In the genomic region with DNA sequence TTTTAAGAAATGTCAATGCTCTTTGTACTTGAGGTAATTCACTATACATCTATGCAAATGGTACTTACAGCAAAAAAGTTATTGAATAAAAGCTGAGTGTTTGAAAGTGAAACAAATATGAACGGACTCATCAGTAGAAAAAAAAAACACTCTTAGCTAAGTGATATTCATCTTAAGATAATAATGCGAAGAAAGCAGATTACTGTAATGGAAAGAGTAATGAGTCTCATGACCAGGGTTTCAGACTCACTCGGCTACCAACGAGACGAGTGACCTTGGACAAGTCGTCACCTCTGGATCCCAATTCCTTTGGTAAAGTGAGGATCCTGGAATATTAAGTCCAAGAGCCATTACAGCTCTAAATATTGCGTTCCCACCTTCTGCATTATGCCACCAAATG, we compare ENCODE assay signal across 19 cellular contexts. TPM values are rescaled to one million over a fixed set of nuclear protein-coding genes. Genes with fewer than 3 reads are reported as not detected.
A peak's percentile ranks its signal among the peaks of the same experiment; 100 is the strongest.
DNase-seq lines count a peak whose midpoint lies in the region; ATAC-seq and TF ChIP-seq lines count a peak whose summit lies in the region.
"Had no signal": no experiment of that assay in that cellular context is flagged by ENCODE, and none has a peak within 500 bp of the region (broad histone marks: within the 10 kb centered on the region; RNA-seq: fewer than 3 reads in every experiment).

No MANE protein-coding gene starts in this region.

- intact Hi-C loops in Calu3 (cut with micrococcal nuclease; ENCODE audit: unreplicated experiment) (loop anchor here (5.0 kb wide), 1 partner anchor 39 kb away; no protein-coding TSS in a partner anchor), colonic mucosa (cut with DNase I) (no loop called here)

- DNase-seq in Calu3, result no peak
- DNase-seq in T-helper 17 cell, result no peak
- DNase-seq in epithelial cell of proximal tubule (ENCODE audit: low read depth), result no peak
- no peak for DNase-seq in progenitor cell of endocrine pancreas (ENCODE audit: low spot score, unreplicated experiment)
- DNase-seq in colonic mucosa, result no peak
- DNase-seq in SW480 (ENCODE audit: low spot score), result no peak
- DNase-seq: activated CD4-positive, alpha-beta T cell treated with anti-CD3 and anti-CD28 coated beads for 1 hour; DMS79 treated with DMSO at 0.1 percent for 48 hours; effector memory CD8-positive, alpha-beta T cell; immature natural killer cell; NCI-H1417; NCI-H446 treated with DMSO at 0.1 percent for 48 hours; PC-3; T-cell; testis had no signal

- H3K9me3 ChIP-seq in T-helper 17 cell (ENCODE audit: control insufficient read depth, low read length, poor library complexity, severe bottlenecking), result no peaks in the 10 kb centered on the region
- no peaks in the 10 kb centered on the region for H3K9me3 ChIP-seq in colonic mucosa
- H3K9me3 ChIP-seq: testis had no signal

- peak overlapping the region; percentile 78 for H3K4me3 Mint-ChIP-seq in Calu3 (ENCODE audit: low read depth, unreplicated experiment)
- H3K4me3 Mint-ChIP-seq in T-helper 17 cell, result peak overlapping the region; percentile 41
- H3K4me3 Mint-ChIP-seq in progenitor cell of endocrine pancreas (ENCODE audit: low read depth), result peak overlapping the region; percentile 17
- H3K4me3 Mint-ChIP-seq: effector memory CD8-positive, alpha-beta T cell; GM23338; immature natural killer cell had no signal

- no peaks in the 10 kb centered on the region for H3K36me3 ChIP-seq in colonic mucosa

- H3K9ac ChIP-seq in colonic mucosa (ENCODE audit: low read depth in 2 of 2, low read length in 2 of 2), result no peak overlapping the region
- H3K9ac ChIP-seq: BLaER1 treated with 17β-estradiol and CSF1 and Interleukin-3, amounts not matched to agents 10 nM and 100 nM; parathyroid adenoma had no signal

- H3K27ac ChIP-seq in colonic mucosa, result no peak overlapping the region
- H3K27ac ChIP-seq: BLaER1 treated with 17β-estradiol and CSF1 and Interleukin-3, amounts not matched to agents 10 nM and 100 nM; parathyroid adenoma; testis had no signal

- peaks cover 2% of the 10 kb centered on the region for H3K9me3 Mint-ChIP-seq in Calu3 (ENCODE audit: low read depth, unreplicated experiment)
- H3K9me3 Mint-ChIP-seq in progenitor cell of endocrine pancreas (ENCODE audit: low read depth), result peaks cover 6% of the 10 kb centered on the region
- H3K9me3 Mint-ChIP-seq: effector memory CD8-positive, alpha-beta T cell; GM23338; immature natural killer cell; T-cell had no signal

- no peak for TF ChIP-seq CTCF in Calu3 (IDR thresholded peaks at IDR 0.05; ENCODE audit: unreplicated experiment)
- TF ChIP-seq CTCF in epithelial cell of proximal tubule (conservative IDR thresholded peaks at IDR 0.05; ENCODE audit: low read depth, low read length), result no peak
- TF ChIP-seq CTCF in progenitor cell of endocrine pancreas (IDR thresholded peaks at IDR 0.05; ENCODE audit: unreplicated experiment), result no peak
- TF ChIP-seq CTCF in colonic mucosa (IDR thresholded peaks at IDR 0.05), result no peak

- no peaks in the 10 kb centered on the region for H3K27me3 ChIP-seq in colonic mucosa
- H3K27me3 ChIP-seq: BLaER1 treated with 17β-estradiol and CSF1 and Interleukin-3, amounts not matched to agents 10 nM and 100 nM; testis had no signal

- CTCF ChIA-PET in Calu3 (lab: Charles Lee), result interaction anchor here (0.7 kb wide), 1 partner anchor 11 kb away, joined by 3 read pairs; no protein-coding TSS in a partner anchor

- no TSS peak for BruUV-seq in Calu3 (replicated peaks; lab: Mats Ljungman, UMichigan)

- H3K27ac Mint-ChIP-seq in Calu3 (ENCODE audit: unreplicated experiment) (peak overlapping the region; percentile 97), T-helper 17 cell (no peak overlapping the region), progenitor cell of endocrine pancreas (peak overlapping the region; percentile 94)
- H3K27ac Mint-ChIP-seq: effector memory CD8-positive, alpha-beta T cell; GM23338; immature natural killer cell had no signal

- H3K4me1 Mint-ChIP-seq in Calu3 (ENCODE audit: low read depth, unreplicated experiment) (peaks cover 83% of the 10 kb centered on the region), T-helper 17 cell (peaks cover 52% of the 10 kb centered on the region), progenitor cell of endocrine pancreas (ENCODE audit: low read depth) (peaks cover 58% of the 10 kb centered on the region)

- H3K4me3 ChIP-seq in epithelial cell of proximal tubule (ENCODE audit: low read depth, low read length) (peak overlapping the region; percentile 49), colonic mucosa (no peak overlapping the region)
- H3K4me3 ChIP-seq: BLaER1 treated with 17β-estradiol and CSF1 and Interleukin-3, amounts not matched to agents 10 nM and 100 nM; GM23338; testis had no signal

- H3K27me3 Mint-ChIP-seq in Calu3 (ENCODE audit: unreplicated experiment), result no peaks in the 10 kb centered on the region
- no peaks in the 10 kb centered on the region for H3K27me3 Mint-ChIP-seq in T-helper 17 cell
- no peaks in the 10 kb centered on the region for H3K27me3 Mint-ChIP-seq in progenitor cell of endocrine pancreas
- H3K27me3 Mint-ChIP-seq: effector memory CD8-positive, alpha-beta T cell; T-cell had no signal

- no peak for ATAC-seq in T-helper 17 cell
- ATAC-seq in GM18858 (IDR thresholded peaks at IDR 0.05; ENCODE audit: unreplicated experiment), result no peak
- ATAC-seq: effector memory CD8-positive, alpha-beta T cell; GM23338; PC-3; T-cell had no signal

- peaks cover 24% of the 10 kb centered on the region for H3K4me1 ChIP-seq in colonic mucosa

- H3K36me3 Mint-ChIP-seq in Calu3 (ENCODE audit: insufficient read depth, unreplicated experiment), result peaks cover 92% of the 10 kb centered on the region
- peaks cover 2% of the 10 kb centered on the region for H3K36me3 Mint-ChIP-seq in T-helper 17 cell (ENCODE audit: low read depth)
- peaks cover 6% of the 10 kb centered on the region for H3K36me3 Mint-ChIP-seq in progenitor cell of endocrine pancreas (ENCODE audit: insufficient read depth)

RNA-seq across cellular contexts. Expression of a gene that starts 57.0 kb away (rescaled TPM):
- 224 and 230 TPM in 2 replicates for total RNA-seq in Calu3 (2022)
- 10 to 100 TPM; 36.8 to 61.3 TPM for total RNA-seq in T-helper 17 cell
- 47.5 and 63.0 TPM in 2 replicates for total RNA-seq in epithelial cell of proximal tubule
- 53.9 and 61.0 TPM in 2 replicates for total RNA-seq in progenitor cell of endocrine pancreas
- 100 to 1,000 TPM; 143 to 160 TPM for total RNA-seq in colonic mucosa

Comparison
In these comparisons a context has a peak if more than half of its experiments do, and no peak if none do; other contexts are left out.
1. H3K4me3 Mint-ChIP-seq: peak in every context shown above with its lines; median percentile 78 in Calu3; 41 in T-helper 17 cell; 17 in progenitor cell of endocrine pancreas.